In the genomic region with DNA sequence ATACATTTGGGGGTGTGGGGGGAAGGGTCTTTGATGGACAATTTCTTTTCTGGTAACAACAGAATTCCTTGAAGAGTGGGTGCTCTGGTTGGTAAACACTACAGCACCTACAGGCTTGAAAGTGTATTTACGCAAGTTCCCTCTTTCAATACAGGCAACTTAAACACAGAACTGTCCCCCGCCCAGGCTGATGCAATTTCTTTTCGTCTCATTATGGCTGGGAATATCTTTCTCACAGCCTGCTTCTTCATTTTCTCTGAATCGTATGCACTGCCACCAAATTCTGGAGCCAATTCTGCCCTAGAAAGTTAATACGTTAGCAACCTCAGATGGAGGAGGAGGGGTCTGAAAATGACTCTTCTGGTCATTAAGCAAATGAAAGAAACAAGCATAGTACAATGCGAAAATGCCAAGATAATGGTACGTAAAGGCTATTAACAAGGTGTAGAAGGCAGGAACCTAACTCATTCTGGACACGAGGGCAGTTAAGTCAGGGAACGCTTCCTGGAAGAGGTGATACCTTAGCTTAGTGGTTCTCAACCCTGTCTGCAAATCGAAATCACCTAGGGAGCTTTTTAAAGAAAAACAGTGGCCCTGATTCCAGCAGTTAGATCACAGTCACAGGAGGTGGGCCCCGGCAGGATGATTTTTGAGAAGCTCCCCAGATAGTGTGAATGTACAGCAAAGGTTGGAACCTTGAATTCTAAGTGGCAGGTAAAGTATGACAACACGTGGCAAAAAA, we compare ENCODE assay signal across 8 cellular contexts. TPM values are rescaled to one million over a fixed set of nuclear protein-coding genes. Genes with fewer than 3 reads are reported as not detected.
A peak's percentile ranks its signal among the peaks of the same experiment; 100 is the strongest.
DNase-seq lines count a peak whose midpoint lies in the region; ATAC-seq and TF ChIP-seq lines count a peak whose summit lies in the region.

No MANE protein-coding gene starts in this region.

- no peaks in the 10 kb centered on the region for H3K9me3 ChIP-seq in Loucy (ENCODE audit: insufficient read depth, low read depth, low read length)
- no peaks in the 10 kb centered on the region for H3K9me3 ChIP-seq in left ventricle myocardium inferior (replicated peaks)
- H3K9me3 ChIP-seq in sigmoid colon: no peaks in the 10 kb centered on the region

- H3K9ac ChIP-seq in Loucy (ENCODE audit: low read depth, low read length, poor library complexity, severe bottlenecking): peak overlapping the region; percentile 93

- H3F3A ChIP-seq in GM23338 (replicated peaks; ENCODE audit: low read depth) (0 out of 2 replicates have a peak, but pooled peaks cover 4% of the 10 kb centered on the region), Loucy (ENCODE audit: low read depth) (no peaks in the 10 kb centered on the region)

- WGBS in sigmoid colon, 2 donors: 16 to 48% methylated on average over 12 of the region's 12 CpGs

- no peaks in the 10 kb centered on the region for H3K27me3 ChIP-seq in GM23338 (ENCODE audit: insufficient read depth)
- no peaks in the 10 kb centered on the region for H3K27me3 ChIP-seq in Loucy (ENCODE audit: insufficient read depth, low read length, poor library complexity, severe bottlenecking)
- no peaks in the 10 kb centered on the region for H3K27me3 ChIP-seq in left ventricle myocardium inferior (ENCODE audit: low read depth)
- no peaks in the 10 kb centered on the region for H3K27me3 ChIP-seq in sigmoid colon

- H3K36me3 ChIP-seq in GM23338 (ENCODE audit: insufficient read depth): no peaks in the 10 kb centered on the region
- no peaks in the 10 kb centered on the region for H3K36me3 ChIP-seq in Loucy (ENCODE audit: insufficient read depth, low read length)
- peaks cover 26% of the 10 kb centered on the region for H3K36me3 ChIP-seq in left ventricle myocardium inferior
- peaks cover 0 to 24% (median 2%) of the 10 kb centered on the region in 4 donors for H3K36me3 ChIP-seq in sigmoid colon

- H3K4me2 ChIP-seq in GM23338 (peak overlapping the region; percentile 82), Loucy (ENCODE audit: low read depth, low read length, poor library complexity, severe bottlenecking) (peak overlapping the region; percentile 94)

- peaks cover 9% of the 10 kb centered on the region for H3K27me3 Mint-ChIP-seq in GM23338 (ENCODE audit: insufficient read depth, low read depth, poor library complexity)
- H3K27me3 Mint-ChIP-seq in activated T-helper 1 cell treated with anti-CD3 and anti-CD28 coated beads, Interleukin-12 subunit alpha, Interleukin-12 subunit beta, Interleukin-2, Interleukin-4 antibody, amounts not matched to agents 30 ng/mL and 10 ng/mL and 1 ng/mL, durations not matched to agents 14 hours and 24 hours and 36 hours (ENCODE audit: insufficient read depth): no peaks in the 10 kb centered on the region

- H3K36me3 Mint-ChIP-seq in GM23338 (ENCODE audit: low read depth): peaks cover 10% of the 10 kb centered on the region; the same call in 2 of the 3 replicates
- H3K36me3 Mint-ChIP-seq in activated T-helper 1 cell treated with anti-CD3 and anti-CD28 coated beads, Interleukin-12 subunit alpha, Interleukin-12 subunit beta, Interleukin-2, Interleukin-4 antibody, amounts not matched to agents 30 ng/mL and 10 ng/mL and 1 ng/mL, durations not matched to agents 14 hours and 24 hours and 36 hours (ENCODE audit: low read depth): peaks cover 22% of the 10 kb centered on the region

- intact Hi-C loops in activated T-helper 1 cell treated with anti-CD3 and anti-CD28 coated beads, Interleukin-12 subunit alpha, Interleukin-12 subunit beta, Interleukin-2, Interleukin-4 antibody, amounts not matched to agents 30 ng/mL and 10 ng/mL and 1 ng/mL, durations not matched to agents 14 hours and 24 hours and 36 hours (cut with micrococcal nuclease): loop anchor here (1.0 to 10.0 kb wide), 5 partner anchors 23 to 1122 kb away; a partner anchor contains a TSS
- intact Hi-C loops in left ventricle myocardium inferior (cut with micrococcal nuclease) (no loop called here), sigmoid colon (cut with DNase I) (no loop called here), posterior vena cava (cut with DNase I) (no loop called here)

- peak; percentile 32 for ATAC-seq in GM23338

- no peak for TF ChIP-seq POLR2A in sigmoid colon (IDR thresholded peaks at IDR 0.05)

- no peak for TF ChIP-seq EP300 in sigmoid colon (IDR thresholded peaks at IDR 0.05)

- peak overlapping the region; percentile 92 for H3K27ac Mint-ChIP-seq in GM23338
- H3K27ac Mint-ChIP-seq in activated T-helper 1 cell treated with anti-CD3 and anti-CD28 coated beads, Interleukin-12 subunit alpha, Interleukin-12 subunit beta, Interleukin-2, Interleukin-4 antibody, amounts not matched to agents 30 ng/mL and 10 ng/mL and 1 ng/mL, durations not matched to agents 14 hours and 24 hours and 36 hours: peak overlapping the region; percentile 95

- H3K4me1 ChIP-seq in GM23338 (ENCODE audit: insufficient read depth) (peaks cover 12% of the 10 kb centered on the region), Loucy (ENCODE audit: insufficient read depth, low read length, poor library complexity, severe bottlenecking) (peaks cover 17% of the 10 kb centered on the region), left ventricle myocardium inferior (peaks cover 18% of the 10 kb centered on the region), sigmoid colon (peaks cover 0 to 17% (median 14%) of the 10 kb centered on the region in 4 donors)

- H2AFZ ChIP-seq in GM23338: peak overlapping the region; percentile 70; the same call in 1 of the 2 replicates
- peak overlapping the region; percentile 97 for H2AFZ ChIP-seq in Loucy (ENCODE audit: low read length)

- TF ChIP-seq CTCF in GM23338 (conservative IDR thresholded peaks at IDR 0.05; ENCODE audit: low read depth in 2 of 2): no peak
- peak; percentile 48 for TF ChIP-seq CTCF in Loucy (conservative IDR thresholded peaks at IDR 0.05; ENCODE audit: low read length)
- TF ChIP-seq CTCF in left ventricle myocardium inferior (IDR thresholded peaks at IDR 0.05; ENCODE audit: borderline replicate concordance): no peak
- TF ChIP-seq CTCF in sigmoid colon (IDR thresholded peaks at IDR 0.05): no peak

- DNase-seq in activated T-cell treated with anti-CD3 and anti-CD28 coated beads for 24 hours (ENCODE audit: low read depth) (peak; percentile 1), GM23338 (ENCODE audit: low spot score) (peak; percentile 50), left ventricle myocardium inferior (no peak), sigmoid colon (no peak), posterior vena cava (ENCODE audit: low spot score) (no peak)
- DNase-seq in activated T-cell treated with anti-CD3 and anti-CD28 coated beads, Interleukin-2, amount 50 U/mL, for 1 hour: no peak
- peak; percentile 3 for DNase-seq in activated T-helper 1 cell treated with anti-CD3 and anti-CD28 coated beads, Interleukin-12 subunit alpha, Interleukin-12 subunit beta, Interleukin-2, Interleukin-4 antibody, amounts not matched to agents 30 ng/mL and 10 ng/mL and 1 ng/mL, durations not matched to agents 14 hours and 24 hours and 36 hours (ENCODE audit: low spot score)

- no peaks in the 10 kb centered on the region; the same call in 2 of the 3 replicates for H3K9me3 Mint-ChIP-seq in GM23338
- no peaks in the 10 kb centered on the region for H3K9me3 Mint-ChIP-seq in activated T-helper 1 cell treated with anti-CD3 and anti-CD28 coated beads, Interleukin-12 subunit alpha, Interleukin-12 subunit beta, Interleukin-2, Interleukin-4 antibody, amounts not matched to agents 30 ng/mL and 10 ng/mL and 1 ng/mL, durations not matched to agents 14 hours and 24 hours and 36 hours

- H4K20me1 ChIP-seq in GM23338 (replicated peaks; ENCODE audit: insufficient read depth) (no peaks in the 10 kb centered on the region), Loucy (ENCODE audit: insufficient read depth, low read length, poor library complexity, severe bottlenecking) (no peaks in the 10 kb centered on the region)

- H3K4me3 Mint-ChIP-seq in GM23338: peak overlapping the region; percentile 79
- H3K4me3 Mint-ChIP-seq in activated T-helper 1 cell treated with anti-CD3 and anti-CD28 coated beads, Interleukin-12 subunit alpha, Interleukin-12 subunit beta, Interleukin-2, Interleukin-4 antibody, amounts not matched to agents 30 ng/mL and 10 ng/mL and 1 ng/mL, durations not matched to agents 14 hours and 24 hours and 36 hours: peak overlapping the region; percentile 90

- H3K27ac ChIP-seq in GM23338 (ENCODE audit: low read depth) (peak overlapping the region; percentile 89), left ventricle myocardium inferior (replicated peaks) (peak overlapping the region; percentile 98), sigmoid colon (peak overlapping the region; percentile 92 to 96 (median 93))

- H3K9me2 ChIP-seq in GM23338 (ENCODE audit: insufficient read depth) (no peaks in the 10 kb centered on the region), Loucy (replicated peaks; ENCODE audit: low read depth, low read length) (no peaks in the 10 kb centered on the region)

- H3K79me2 ChIP-seq in GM23338 (replicated peaks; ENCODE audit: insufficient read depth) (peaks cover 7% of the 10 kb centered on the region), Loucy (ENCODE audit: insufficient read depth, low read length) (peaks cover 5% of the 10 kb centered on the region; the same call in 1 of the 2 replicates)

- peaks cover 30% of the 10 kb centered on the region for H3K4me1 Mint-ChIP-seq in GM23338
- H3K4me1 Mint-ChIP-seq in activated T-helper 1 cell treated with anti-CD3 and anti-CD28 coated beads, Interleukin-12 subunit alpha, Interleukin-12 subunit beta, Interleukin-2, Interleukin-4 antibody, amounts not matched to agents 30 ng/mL and 10 ng/mL and 1 ng/mL, durations not matched to agents 14 hours and 24 hours and 36 hours (ENCODE audit: low read depth): peaks cover 23% of the 10 kb centered on the region

- H3K4me3 ChIP-seq in GM23338: peak overlapping the region; percentile 62
- H3K4me3 ChIP-seq in Loucy (ENCODE audit: low read length, poor library complexity, severe bottlenecking): peak overlapping the region; percentile 95
- peak overlapping the region; percentile 80 for H3K4me3 ChIP-seq in left ventricle myocardium inferior
- peak overlapping the region; percentile 59 to 74 (median 68) for H3K4me3 ChIP-seq in sigmoid colon

TF ChIP-seq in GM23338, 12 proteins besides CTCF, POLR2A, EP300 and RAD21 (continues in another document):
- TF ChIP-seq POLR2AphosphoS5 (IDR thresholded peaks at IDR 0.05; ENCODE audit: low read depth): no peak

RNA-seq across cellular contexts. Expression of a gene that starts 1.0 kb away (rescaled TPM):
- 12.8 and 26.8 TPM in 2 replicates for total RNA-seq in GM23338 (2014; rRNA removed; shearing (Covaris generic))
- polyA plus RNA-seq in GM23338 (2016; fragmentation: Nextera tagmentation; extraction: Ambion mirVana): 4.3 and 5.5 TPM in 2 replicates
- total RNA-seq in activated T-helper 1 cell treated with anti-CD3 and anti-CD28 coated beads, Interleukin-12 subunit alpha, Interleukin-12 subunit beta, Interleukin-2, Interleukin-4 antibody, amounts not matched to agents 30 ng/mL and 10 ng/mL and 1 ng/mL, durations not matched to agents 14 hours and 24 hours and 36 hours: 16.0 and 16.3 TPM in 2 replicates
- 6.4 TPM for total RNA-seq in left ventricle myocardium inferior
- total RNA-seq in sigmoid colon: 10 to 100 TPM; 11.5 to 24.9 (median 14.5) TPM
- polyA plus RNA-seq in sigmoid colon: 10 to 100 TPM in 1 of 3 donors, 1 to 10 TPM in 2; 7.2 to 15.6 (median 8.2) TPM
- total RNA-seq in posterior vena cava: 10 to 100 TPM in 1 of 2 donors, 1 to 10 TPM in 1; 7.4 to 15.0 TPM

Comparison
In these comparisons a context has a peak if more than half of its experiments do, and no peak if none do; other contexts are left out.
1. DNase-seq: peak in activated T-cell treated with anti-CD3 and anti-CD28 coated beads for 24 hours (single experiment), GM23338 (single experiment) and activated T-helper 1 cell treated with anti-CD3 and anti-CD28 coated beads, Interleukin-12 subunit alpha, Interleukin-12 subunit beta, Interleukin-2, Interleukin-4 antibody, amounts not matched to agents 30 ng/mL and 10 ng/mL and 1 ng/mL, durations not matched to agents 14 hours and 24 hours and 36 hours (single experiment); none in activated T-cell treated with anti-CD3 and anti-CD28 coated beads, Interleukin-2, amount 50 U/mL, for 1 hour (single experiment), left ventricle myocardium inferior (single experiment), sigmoid colon (single experiment) and posterior vena cava (single experiment).
2. Peak in every context shown above with its lines, with median percentiles within 50 percentile points of each other: H3K27ac ChIP-seq and H3K4me3 ChIP-seq.